In genomic region chr19:30897034-30897433, GRCh38 we compare ENCODE assay signal across 16 cellular contexts.
"Had no signal": no experiment of that assay in that cellular context is flagged by ENCODE, and none has a peak within 500 bp of the region (broad histone marks: within the 10 kb centered on the region; RNA-seq: fewer than 3 reads in every experiment).

No MANE protein-coding gene starts in this region.

- DNase-seq: activated CD4-positive, CD25-positive, alpha-beta regulatory T cell treated with anti-CD3 and anti-CD28 coated beads, Interleukin-2, amount 50 U/mL, for 72 hours; activated naive CD4-positive, alpha-beta T cell treated with Interleukin-2 at 50 U/mL for 16 hours; activated T-cell treated with anti-CD3 and anti-CD28 coated beads for 4 hours; aorta; cerebellar nuclear complex; dermis blood vessel endothelial cell; effector memory CD8-positive, alpha-beta T cell; foreskin melanocyte; head of caudate nucleus; midbrain; pancreas; sigmoid colon; uterus had no signal

- H3K27ac Mint-ChIP-seq: activated T-helper 17 cell treated with anti-CD3 and anti-CD28 coated beads, Interleukin-2, amount 50 U/mL, for 72 hours; effector memory CD8-positive, alpha-beta T cell; stimulated activated effector memory CD8-positive, alpha-beta T cell treated with anti-CD3 and anti-CD28 coated beads, Interleukin-12 subunit alpha, Interleukin-12 subunit beta, amount 100 ng/mL, for 72 hours; T-helper 1 cell treated with Interleukin-12 subunit alpha and Interleukin-12 subunit beta and Interleukin-4 antibody, amounts not matched to agents 30 μg/mL and 1 μg/mL, for 36 hours had no signal

- H3K4me1 Mint-ChIP-seq: activated T-helper 17 cell treated with anti-CD3 and anti-CD28 coated beads, Interleukin-2, amount 50 U/mL, for 72 hours; stimulated activated effector memory CD8-positive, alpha-beta T cell treated with anti-CD3 and anti-CD28 coated beads, Interleukin-12 subunit alpha, Interleukin-12 subunit beta, amount 100 ng/mL, for 72 hours had no signal

- H3K9me3 Mint-ChIP-seq: activated T-helper 17 cell treated with anti-CD3 and anti-CD28 coated beads, Interleukin-2, amount 50 U/mL, for 72 hours; effector memory CD8-positive, alpha-beta T cell; stimulated activated effector memory CD8-positive, alpha-beta T cell treated with anti-CD3 and anti-CD28 coated beads, Interleukin-12 subunit alpha, Interleukin-12 subunit beta, amount 100 ng/mL, for 72 hours; T-helper 1 cell treated with Interleukin-12 subunit alpha and Interleukin-12 subunit beta and Interleukin-4 antibody, amounts not matched to agents 30 μg/mL and 1 μg/mL, for 36 hours had no signal

- H3K4me3 Mint-ChIP-seq: activated T-helper 17 cell treated with anti-CD3 and anti-CD28 coated beads, Interleukin-2, amount 50 U/mL, for 72 hours; effector memory CD8-positive, alpha-beta T cell; stimulated activated effector memory CD8-positive, alpha-beta T cell treated with anti-CD3 and anti-CD28 coated beads, Interleukin-12 subunit alpha, Interleukin-12 subunit beta, amount 100 ng/mL, for 72 hours; T-helper 1 cell treated with Interleukin-12 subunit alpha and Interleukin-12 subunit beta and Interleukin-4 antibody, amounts not matched to agents 30 μg/mL and 1 μg/mL, for 36 hours had no signal

- ATAC-seq: activated T-helper 17 cell treated with anti-CD3 and anti-CD28 coated beads, Interleukin-2, amount 50 U/mL, for 72 hours; effector memory CD8-positive, alpha-beta T cell; pancreas; stimulated activated effector memory CD8-positive, alpha-beta T cell treated with anti-CD3 and anti-CD28 coated beads, Interleukin-12 subunit alpha, Interleukin-12 subunit beta, amount 100 ng/mL, for 72 hours had no signal

- H3K36me3 Mint-ChIP-seq: stimulated activated effector memory CD8-positive, alpha-beta T cell treated with anti-CD3 and anti-CD28 coated beads, Interleukin-12 subunit alpha, Interleukin-12 subunit beta, amount 100 ng/mL, for 72 hours had no signal
